19 cellular contexts compared by ENCODE assay signal in genomic region chr20:41432620-41433602, GRCh38.
DNase-seq lines count a peak whose midpoint lies in the region; ATAC-seq lines count a peak whose summit lies in the region.
"Had no signal": no experiment of that assay in that cellular context is flagged by ENCODE, and none has a peak within 500 bp of the region (broad histone marks: within the 10 kb centered on the region; RNA-seq: fewer than 3 reads in every experiment).

No MANE protein-coding gene starts in this region.

- intact Hi-C loops in activated CD4-positive, alpha-beta memory T cell treated with anti-CD3 and anti-CD28 coated beads for 36 hours (cut with micrococcal nuclease): loop anchor here (1.0 to 10.0 kb wide), 3 partner anchors 29 to 298 kb away; partner anchors contain the start of genes CHD6 and PLCG1

- POLR2A ChIA-PET in activated CD4-positive, alpha-beta memory T cell treated with anti-CD3 and anti-CD28 coated beads for 36 hours (lab: Charles Lee): no interaction called here
- POLR2A ChIA-PET in activated CD4-positive, alpha-beta memory T cell treated with anti-CD3 and anti-CD28 coated beads, Interleukin-2, amount 10 ng/mL, durations not matched to agents 7 days and 5 days (lab: Charles Lee): interaction anchor here (1.1 kb wide), 1 partner anchor 13 kb away, joined by 3 read pairs; no protein-coding TSS in a partner anchor

- DNase-seq in activated CD4-positive, alpha-beta memory T cell treated with anti-CD3 and anti-CD28 coated beads for 36 hours: no peak
- no peak for DNase-seq in activated CD4-positive, alpha-beta memory T cell treated with anti-CD3 and anti-CD28 coated beads, Interleukin-2, amount 10 ng/mL, durations not matched to agents 7 days and 5 days
- DNase-seq in memory B cell (ENCODE audit: low spot score in 2 of 2) (no peak), occipital lobe (lab: John Stamatoyannopoulos, UW) (no peak), NCI-H226 (no peak)
- no peak for DNase-seq in stimulated activated CD4-positive, alpha-beta T cell treated with anti-CD3 and anti-CD28 coated beads, Interleukin-2, amount 100 ng/mL, for 48 hours
- DNase-seq: ACHN; activated CD4-positive, alpha-beta T cell treated with anti-CD3 and anti-CD28 coated beads, Interleukin-2, amount 50 U/mL, for 1 hour; activated effector memory CD4-positive, alpha-beta T cell treated with anti-CD3 and anti-CD28 coated beads, Interleukin-2, amount 50 U/mL, for 16 hours; dermis blood vessel endothelial cell; DMS79 treated with DMSO at 0.1 percent for 48 hours; GM23248; NCI-H2171; NCI-H82; retina; uterus had no signal

- no peak overlapping the region for H3K4me3 Mint-ChIP-seq in activated CD4-positive, alpha-beta memory T cell treated with anti-CD3 and anti-CD28 coated beads for 36 hours
- no peak overlapping the region for H3K4me3 Mint-ChIP-seq in activated CD4-positive, alpha-beta memory T cell treated with anti-CD3 and anti-CD28 coated beads, Interleukin-2, amount 10 ng/mL, durations not matched to agents 7 days and 5 days
- H3K4me3 Mint-ChIP-seq in T-helper 1 cell treated with Interleukin-12 subunit alpha and Interleukin-12 subunit beta and Interleukin-4 antibody, amounts not matched to agents 30 μg/mL and 1 μg/mL, for 36 hours: peak overlapping the region; percentile 57
- no peak overlapping the region for H3K4me3 Mint-ChIP-seq in memory B cell

- H3K4me1 Mint-ChIP-seq in activated CD4-positive, alpha-beta memory T cell treated with anti-CD3 and anti-CD28 coated beads for 36 hours (ENCODE audit: low read depth): peaks cover 45% of the 10 kb centered on the region
- H3K4me1 Mint-ChIP-seq in activated CD4-positive, alpha-beta memory T cell treated with anti-CD3 and anti-CD28 coated beads, Interleukin-2, amount 10 ng/mL, durations not matched to agents 7 days and 5 days: peaks cover 47% of the 10 kb centered on the region
- peaks cover 64% of the 10 kb centered on the region for H3K4me1 Mint-ChIP-seq in T-helper 1 cell treated with Interleukin-12 subunit alpha and Interleukin-12 subunit beta and Interleukin-4 antibody, amounts not matched to agents 30 μg/mL and 1 μg/mL, for 36 hours (ENCODE audit: low read depth)
- no peaks in the 10 kb centered on the region for H3K4me1 Mint-ChIP-seq in memory B cell

- H3K27me3 Mint-ChIP-seq in activated CD4-positive, alpha-beta memory T cell treated with anti-CD3 and anti-CD28 coated beads for 36 hours: no peaks in the 10 kb centered on the region
- no peaks in the 10 kb centered on the region for H3K27me3 Mint-ChIP-seq in activated CD4-positive, alpha-beta memory T cell treated with anti-CD3 and anti-CD28 coated beads, Interleukin-2, amount 10 ng/mL, durations not matched to agents 7 days and 5 days
- no peaks in the 10 kb centered on the region for H3K27me3 Mint-ChIP-seq in T-helper 1 cell treated with Interleukin-12 subunit alpha and Interleukin-12 subunit beta and Interleukin-4 antibody, amounts not matched to agents 30 μg/mL and 1 μg/mL, for 36 hours (ENCODE audit: low read depth)
- no peaks in the 10 kb centered on the region for H3K27me3 Mint-ChIP-seq in memory B cell

- ATAC-seq in GM18502 (IDR thresholded peaks at IDR 0.05; ENCODE audit: poor library complexity, unreplicated experiment): peak; percentile 42
- no peak for ATAC-seq in memory B cell (ENCODE audit: low read depth)
- ATAC-seq: left lobe of liver had no signal

- peaks cover 48% of the 10 kb centered on the region for H3K36me3 Mint-ChIP-seq in activated CD4-positive, alpha-beta memory T cell treated with anti-CD3 and anti-CD28 coated beads for 36 hours
- peaks cover 74% of the 10 kb centered on the region for H3K36me3 Mint-ChIP-seq in activated CD4-positive, alpha-beta memory T cell treated with anti-CD3 and anti-CD28 coated beads, Interleukin-2, amount 10 ng/mL, durations not matched to agents 7 days and 5 days (ENCODE audit: low read depth)
- H3K36me3 Mint-ChIP-seq in T-helper 1 cell treated with Interleukin-12 subunit alpha and Interleukin-12 subunit beta and Interleukin-4 antibody, amounts not matched to agents 30 μg/mL and 1 μg/mL, for 36 hours (ENCODE audit: low read depth): peaks cover 56% of the 10 kb centered on the region
- H3K36me3 Mint-ChIP-seq in memory B cell: peaks cover 63% of the 10 kb centered on the region

- H3K27ac Mint-ChIP-seq in activated CD4-positive, alpha-beta memory T cell treated with anti-CD3 and anti-CD28 coated beads for 36 hours: peak overlapping the region; percentile 74
- H3K27ac Mint-ChIP-seq in activated CD4-positive, alpha-beta memory T cell treated with anti-CD3 and anti-CD28 coated beads, Interleukin-2, amount 10 ng/mL, durations not matched to agents 7 days and 5 days: no peak overlapping the region
- peak overlapping the region; percentile 78 for H3K27ac Mint-ChIP-seq in T-helper 1 cell treated with Interleukin-12 subunit alpha and Interleukin-12 subunit beta and Interleukin-4 antibody, amounts not matched to agents 30 μg/mL and 1 μg/mL, for 36 hours
- H3K27ac Mint-ChIP-seq in memory B cell: peak overlapping the region; percentile 62

- CTCF ChIA-PET in activated CD4-positive, alpha-beta memory T cell treated with anti-CD3 and anti-CD28 coated beads for 36 hours (lab: Charles Lee): interaction anchor here (0.9 kb wide), 1 partner anchor 265 kb away, joined by 4 read pairs; no protein-coding TSS in a partner anchor
- CTCF ChIA-PET in activated CD4-positive, alpha-beta memory T cell treated with anti-CD3 and anti-CD28 coated beads, Interleukin-2, amount 10 ng/mL, durations not matched to agents 7 days and 5 days (lab: Charles Lee): no interaction called here

- no peaks in the 10 kb centered on the region for H3K9me3 Mint-ChIP-seq in activated CD4-positive, alpha-beta memory T cell treated with anti-CD3 and anti-CD28 coated beads for 36 hours
- H3K9me3 Mint-ChIP-seq in activated CD4-positive, alpha-beta memory T cell treated with anti-CD3 and anti-CD28 coated beads, Interleukin-2, amount 10 ng/mL, durations not matched to agents 7 days and 5 days: no peaks in the 10 kb centered on the region
- H3K9me3 Mint-ChIP-seq in T-helper 1 cell treated with Interleukin-12 subunit alpha and Interleukin-12 subunit beta and Interleukin-4 antibody, amounts not matched to agents 30 μg/mL and 1 μg/mL, for 36 hours: peaks cover 23% of the 10 kb centered on the region
- H3K9me3 Mint-ChIP-seq in memory B cell: no peaks in the 10 kb centered on the region
